In the genomic region with DNA sequence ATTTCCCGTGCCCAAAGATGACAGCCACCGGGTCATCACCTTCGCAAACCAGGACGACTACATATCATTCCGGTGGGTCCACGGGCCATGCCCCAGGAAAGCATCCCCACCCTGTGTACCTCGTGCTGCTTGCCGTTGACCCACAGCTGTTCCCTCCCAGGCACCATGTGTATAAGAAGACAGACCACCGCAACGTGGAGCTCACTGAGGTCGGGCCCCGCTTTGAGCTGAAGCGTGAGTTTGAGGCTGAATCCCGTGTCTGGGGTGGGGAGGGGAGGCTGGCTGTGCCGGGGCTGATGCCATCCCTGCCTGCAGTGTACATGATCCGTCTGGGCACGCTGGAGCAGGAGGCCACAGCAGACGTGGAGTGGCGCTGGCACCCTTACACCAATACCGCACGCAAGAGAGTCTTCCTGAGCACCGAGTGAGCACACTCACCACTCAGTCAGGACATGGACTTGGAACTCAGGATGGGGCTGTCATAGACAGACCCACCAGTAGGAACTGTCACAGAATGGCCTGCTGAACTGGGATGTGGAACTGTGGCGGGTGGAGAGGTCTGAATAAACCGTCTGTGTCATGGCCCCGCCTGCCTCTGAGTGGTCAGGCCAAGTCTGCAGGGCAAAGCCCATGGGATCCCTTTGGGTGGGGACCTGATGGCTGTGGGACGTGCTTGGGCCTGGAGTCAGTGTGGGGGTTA, we compare ENCODE assay signal across 31 cellular contexts. TPM values are rescaled to one million over a fixed set of nuclear protein-coding genes. Genes with fewer than 3 reads are reported as not detected.
DNase-seq lines count a peak whose midpoint lies in the region; ATAC-seq and TF ChIP-seq lines count a peak whose summit lies in the region.
"Had no signal": no experiment of that assay in that cellular context is flagged by ENCODE, and none has a peak within 500 bp of the region (broad histone marks: within the 10 kb centered on the region; RNA-seq: fewer than 3 reads in every experiment).

No MANE protein-coding gene starts in this region.

- H3K4me3 ChIP-seq in CD4-positive, CD25-positive, alpha-beta regulatory T cell (ENCODE audit: low read depth, low read length) = no peak overlapping the region
- H3K4me3 ChIP-seq in esophagus muscularis mucosa = no peak overlapping the region
- H3K4me3 ChIP-seq in tibial nerve = no peak overlapping the region
- H3K4me3 ChIP-seq: cardiac muscle cell, esophagus squamous epithelium, gastrocnemius medialis, GM23338, hepatocyte, testis, uterus had no signal

- CTCF ChIA-PET in activated CD4-positive, alpha-beta T cell treated with anti-CD3 and anti-CD28 coated beads for 36 hours (lab: Charles Lee) = interaction anchor here (0.6 kb wide), 1 partner anchor 27 kb away, joined by 4 read pairs; no protein-coding TSS in a partner anchor
- CTCF ChIA-PET in activated CD4-positive, alpha-beta T cell treated with anti-CD3 and anti-CD28 coated beads, Interleukin-2, amount 10 ng/mL, durations not matched to agents 7 days and 5 days (lab: Charles Lee) = interaction anchor here (2.1 kb wide), 1 partner anchor 23 kb away, joined by 4 read pairs; no protein-coding TSS in a partner anchor

- no peaks in the 10 kb centered on the region for H3K9me3 ChIP-seq in CD4-positive, CD25-positive, alpha-beta regulatory T cell (ENCODE audit: control insufficient read depth in 2 of 2, low read length in 2 of 2)
- H3K9me3 ChIP-seq in esophagus muscularis mucosa (no peaks in the 10 kb centered on the region), tibial nerve (no peaks in the 10 kb centered on the region)
- H3K9me3 ChIP-seq: esophagus squamous epithelium, gastrocnemius medialis, neutrophil, testis, uterus had no signal

- no peaks in the 10 kb centered on the region for H3K9me3 Mint-ChIP-seq in activated CD4-positive, alpha-beta T cell treated with anti-CD3 and anti-CD28 coated beads for 36 hours (ENCODE audit: low read depth)
- no peaks in the 10 kb centered on the region for H3K9me3 Mint-ChIP-seq in activated CD4-positive, alpha-beta T cell treated with anti-CD3 and anti-CD28 coated beads, Interleukin-2, amount 10 ng/mL, durations not matched to agents 7 days and 5 days
- no peaks in the 10 kb centered on the region for H3K9me3 Mint-ChIP-seq in CD4-positive, CD25-positive, alpha-beta regulatory T cell
- H3K9me3 Mint-ChIP-seq in activated T-helper 17 cell treated with anti-CD3 and anti-CD28 coated beads, Interleukin-2, amount 50 U/mL, for 72 hours = no peaks in the 10 kb centered on the region
- no peaks in the 10 kb centered on the region for H3K9me3 Mint-ChIP-seq in CD14-positive monocyte
- H3K9me3 Mint-ChIP-seq: endodermal cell; GM23338; memory B cell; stimulated activated memory B cell treated with anti-CD40 and anti-IgM and Interleukin-4, amounts not matched to agents 10 μg/mL and 1 μg/mL and 100 μg/mL, for 72 hours; T-cell had no signal

- peaks cover 41% of the 10 kb centered on the region for H3K36me3 ChIP-seq in CD4-positive, CD25-positive, alpha-beta regulatory T cell (ENCODE audit: control insufficient read depth, insufficient read depth, low read length)
- peaks cover 33 to 51% (median 45%) of the 10 kb centered on the region in 4 donors for H3K36me3 ChIP-seq in esophagus muscularis mucosa
- H3K36me3 ChIP-seq in tibial nerve = peaks cover 0 to 51% (median 21%) of the 10 kb centered on the region in 3 donors
- H3K36me3 ChIP-seq: uterus had no signal

- H3K27ac Mint-ChIP-seq in activated CD4-positive, alpha-beta T cell treated with anti-CD3 and anti-CD28 coated beads for 36 hours = peak overlapping the region; percentile 19
- no peak overlapping the region for H3K27ac Mint-ChIP-seq in activated CD4-positive, alpha-beta T cell treated with anti-CD3 and anti-CD28 coated beads, Interleukin-2, amount 10 ng/mL, durations not matched to agents 7 days and 5 days
- no peak overlapping the region for H3K27ac Mint-ChIP-seq in CD4-positive, CD25-positive, alpha-beta regulatory T cell
- H3K27ac Mint-ChIP-seq in activated T-helper 17 cell treated with anti-CD3 and anti-CD28 coated beads, Interleukin-2, amount 50 U/mL, for 72 hours = peak overlapping the region; percentile 37
- peak overlapping the region in 2 of 7 donors; percentile 28 to 77 for H3K27ac Mint-ChIP-seq in CD14-positive monocyte
- H3K27ac Mint-ChIP-seq: endodermal cell; GM23338; memory B cell; progenitor cell of endocrine pancreas; stimulated activated memory B cell treated with anti-CD40 and anti-IgM and Interleukin-4, amounts not matched to agents 10 μg/mL and 1 μg/mL and 100 μg/mL, for 72 hours; T-cell had no signal

- TF ChIP-seq POLR2A in esophagus muscularis mucosa (IDR thresholded peaks at IDR 0.05; ENCODE audit: low read depth) (no peak), tibial nerve (IDR thresholded peaks at IDR 0.05) (no peak)

- TF ChIP-seq CTCF in esophagus muscularis mucosa (IDR thresholded peaks at IDR 0.05) = no peak
- TF ChIP-seq CTCF in CD14-positive monocyte (IDR thresholded peaks at IDR 0.05) = no peak
- TF ChIP-seq CTCF in tibial nerve (IDR thresholded peaks at IDR 0.05) = no peak

- H3K27me3 Mint-ChIP-seq in activated CD4-positive, alpha-beta T cell treated with anti-CD3 and anti-CD28 coated beads for 36 hours = no peaks in the 10 kb centered on the region
- no peaks in the 10 kb centered on the region for H3K27me3 Mint-ChIP-seq in activated CD4-positive, alpha-beta T cell treated with anti-CD3 and anti-CD28 coated beads, Interleukin-2, amount 10 ng/mL, durations not matched to agents 7 days and 5 days
- no peaks in the 10 kb centered on the region for H3K27me3 Mint-ChIP-seq in CD4-positive, CD25-positive, alpha-beta regulatory T cell
- H3K27me3 Mint-ChIP-seq in activated T-helper 17 cell treated with anti-CD3 and anti-CD28 coated beads, Interleukin-2, amount 50 U/mL, for 72 hours = no peaks in the 10 kb centered on the region
- peaks cover 0 to 4% (median 3%) of the 10 kb centered on the region in 3 donors for H3K27me3 Mint-ChIP-seq in CD14-positive monocyte (ENCODE audit: low read depth in 3 of 3)
- H3K27me3 Mint-ChIP-seq: memory B cell; progenitor cell of endocrine pancreas; stimulated activated memory B cell treated with anti-CD40 and anti-IgM and Interleukin-4, amounts not matched to agents 10 μg/mL and 1 μg/mL and 100 μg/mL, for 72 hours; T-cell had no signal

- TF ChIP-seq EP300 in esophagus muscularis mucosa (IDR thresholded peaks at IDR 0.05) = no peak
- no peak for TF ChIP-seq EP300 in tibial nerve (IDR thresholded peaks at IDR 0.05)

- peaks cover 15% of the 10 kb centered on the region for H3K4me1 ChIP-seq in CD4-positive, CD25-positive, alpha-beta regulatory T cell (ENCODE audit: control insufficient read depth, insufficient read depth, low read length, poor library complexity, severe bottlenecking)
- peaks cover 16 to 22% (median 20%) of the 10 kb centered on the region in 4 donors for H3K4me1 ChIP-seq in esophagus muscularis mucosa
- H3K4me1 ChIP-seq in tibial nerve = peaks cover 0 to 20% (median 14%) of the 10 kb centered on the region in 4 donors

- H3K27me3 ChIP-seq in CD4-positive, CD25-positive, alpha-beta regulatory T cell (ENCODE audit: control insufficient read depth, insufficient read depth, low read length) = no peaks in the 10 kb centered on the region
- H3K27me3 ChIP-seq in esophagus muscularis mucosa (no peaks in the 10 kb centered on the region), tibial nerve (no peaks in the 10 kb centered on the region)
- H3K27me3 ChIP-seq: cardiac muscle cell, esophagus squamous epithelium, gastrocnemius medialis, hepatocyte, neutrophil, testis, uterus had no signal

- no peak for ATAC-seq in activated CD4-positive, alpha-beta T cell treated with anti-CD3 and anti-CD28 coated beads for 36 hours
- ATAC-seq in CD4-positive, CD25-positive, alpha-beta regulatory T cell (ENCODE audit: low read depth in 2 of 2) = no peak
- no peak for ATAC-seq in activated T-helper 17 cell treated with anti-CD3 and anti-CD28 coated beads, Interleukin-2, amount 50 U/mL, for 72 hours (replicated peaks)
- ATAC-seq: gastrocnemius medialis; GM23338; left colon; sciatic nerve; stimulated activated memory B cell treated with anti-CD40 and anti-IgM and Interleukin-4, amounts not matched to agents 10 μg/mL and 1 μg/mL and 100 μg/mL, for 72 hours; T-cell had no signal

- peaks cover 33% of the 10 kb centered on the region for H3K4me1 Mint-ChIP-seq in activated CD4-positive, alpha-beta T cell treated with anti-CD3 and anti-CD28 coated beads for 36 hours
- peaks cover 25% of the 10 kb centered on the region for H3K4me1 Mint-ChIP-seq in activated CD4-positive, alpha-beta T cell treated with anti-CD3 and anti-CD28 coated beads, Interleukin-2, amount 10 ng/mL, durations not matched to agents 7 days and 5 days
- peaks cover 2 to 38% (median 13%) of the 10 kb centered on the region in 4 donors for H3K4me1 Mint-ChIP-seq in CD4-positive, CD25-positive, alpha-beta regulatory T cell
- H3K4me1 Mint-ChIP-seq in activated T-helper 17 cell treated with anti-CD3 and anti-CD28 coated beads, Interleukin-2, amount 50 U/mL, for 72 hours = peaks cover 16% of the 10 kb centered on the region
- peaks cover 17% of the 10 kb centered on the region for H3K4me1 Mint-ChIP-seq in CD14-positive monocyte

- no peak overlapping the region for H3K27ac ChIP-seq in CD4-positive, CD25-positive, alpha-beta regulatory T cell (ENCODE audit: insufficient read depth, low read length, poor library complexity, severe bottlenecking)
- H3K27ac ChIP-seq in esophagus muscularis mucosa (replicated peaks in 1 of 4) = no peak overlapping the region
- no peak overlapping the region for H3K27ac ChIP-seq in tibial nerve
- H3K27ac ChIP-seq: cardiac muscle cell, esophagus squamous epithelium, gastrocnemius medialis, hepatocyte, neutrophil, testis, uterus had no signal

- POLR2A ChIA-PET in activated CD4-positive, alpha-beta T cell treated with anti-CD3 and anti-CD28 coated beads for 36 hours (lab: Charles Lee) = interaction anchor here (0.6 kb wide), 1 partner anchor 759 kb away, joined by 3 read pairs; no protein-coding TSS in a partner anchor
- POLR2A ChIA-PET in activated CD4-positive, alpha-beta T cell treated with anti-CD3 and anti-CD28 coated beads, Interleukin-2, amount 10 ng/mL, durations not matched to agents 7 days and 5 days (lab: Charles Lee) = no interaction called here

- peaks cover 65% of the 10 kb centered on the region for H3K36me3 Mint-ChIP-seq in activated CD4-positive, alpha-beta T cell treated with anti-CD3 and anti-CD28 coated beads for 36 hours (ENCODE audit: low read depth)
- peaks cover 43% of the 10 kb centered on the region for H3K36me3 Mint-ChIP-seq in activated CD4-positive, alpha-beta T cell treated with anti-CD3 and anti-CD28 coated beads, Interleukin-2, amount 10 ng/mL, durations not matched to agents 7 days and 5 days (ENCODE audit: low read depth)
- peaks cover 33% of the 10 kb centered on the region for H3K36me3 Mint-ChIP-seq in CD4-positive, CD25-positive, alpha-beta regulatory T cell
- H3K36me3 Mint-ChIP-seq in activated T-helper 17 cell treated with anti-CD3 and anti-CD28 coated beads, Interleukin-2, amount 50 U/mL, for 72 hours (ENCODE audit: low read depth) = peaks cover 83% of the 10 kb centered on the region
- H3K36me3 Mint-ChIP-seq in CD14-positive monocyte = peaks cover 48 to 50% of the 10 kb centered on the region in 2 donors

- no peak overlapping the region for H3K4me3 Mint-ChIP-seq in activated CD4-positive, alpha-beta T cell treated with anti-CD3 and anti-CD28 coated beads for 36 hours
- H3K4me3 Mint-ChIP-seq in activated CD4-positive, alpha-beta T cell treated with anti-CD3 and anti-CD28 coated beads, Interleukin-2, amount 10 ng/mL, durations not matched to agents 7 days and 5 days = no peak overlapping the region
- H3K4me3 Mint-ChIP-seq in CD4-positive, CD25-positive, alpha-beta regulatory T cell = peak overlapping the region in 3 of 4 donors; percentile 30 to 72 (median 44)
- H3K4me3 Mint-ChIP-seq in activated T-helper 17 cell treated with anti-CD3 and anti-CD28 coated beads, Interleukin-2, amount 50 U/mL, for 72 hours = no peak overlapping the region
- H3K4me3 Mint-ChIP-seq in CD14-positive monocyte = no peak overlapping the region
- H3K4me3 Mint-ChIP-seq: endodermal cell; GM23338; memory B cell; stimulated activated memory B cell treated with anti-CD40 and anti-IgM and Interleukin-4, amounts not matched to agents 10 μg/mL and 1 μg/mL and 100 μg/mL, for 72 hours had no signal

- intact Hi-C loops in activated CD4-positive, alpha-beta T cell treated with anti-CD3 and anti-CD28 coated beads for 36 hours (cut with DNase I, micrococcal nuclease) = loop anchor here in 1 of 2 experiments (10.0 kb wide), 1 partner anchor 479 kb away; no protein-coding TSS in a partner anchor
- intact Hi-C loops in esophagus muscularis mucosa (cut with DNase I) = no loop called here
- intact Hi-C loops in CD14-positive monocyte (cut with micrococcal nuclease) = no loop called here

- DNase-seq in activated CD4-positive, alpha-beta T cell treated with anti-CD3 and anti-CD28 coated beads for 36 hours = no peak
- no peak for DNase-seq in activated CD4-positive, alpha-beta T cell treated with anti-CD3 and anti-CD28 coated beads, Interleukin-2, amount 10 ng/mL, durations not matched to agents 7 days and 5 days
- no peak for DNase-seq in CD4-positive, CD25-positive, alpha-beta regulatory T cell
- DNase-seq in esophagus muscularis mucosa (ENCODE audit: extremely low spot score) (peak; percentile 39), CD14-positive monocyte (ENCODE audit: low spot score) (no peak), NCI-H1417 treated with DMSO at 0.1 percent for 48 hours (lab: John Stamatoyannopoulos, UW) (no peak), tibial nerve (ENCODE audit: low spot score in 2 of 2) (no peak)
- DNase-seq: 8988T; activated naive CD4-positive, alpha-beta T cell treated with anti-CD3 and anti-CD28 coated beads, Interleukin-2, amount 50 U/mL, for 16 hours; activated T-cell treated with anti-CD3 and anti-CD28 coated beads, Interleukin-2, amount 50 U/mL, for 48 hours; cortex of kidney; endodermal cell; esophagus squamous epithelium; gastrocnemius medialis; left colon; NCI-H1092 treated with DMSO at 0.1 percent for 48 hours; NCI-H1930; NCI-H524 treated with DMSO at 0.1 percent for 48 hours; stimulated activated CD4-positive, alpha-beta T cell treated with anti-CD3 and anti-CD28 coated beads, Interleukin-4, amount 100 ng/mL, for 4 hours; T-cell; testis; uterus had no signal

- WGBS in esophagus muscularis mucosa = 93% methylated on average over 20 of the region's 26 CpGs
- 90 to 91% methylated on average over 18 to 26 of the region's 26 CpGs for WGBS in tibial nerve, 2 donors

RNA-seq across cellular contexts. Expression of gene IMP4, which starts 3.5 kb away (rescaled TPM):
- 100 to 1,000 TPM; 148 to 169 TPM for total RNA-seq in activated CD4-positive, alpha-beta T cell treated with anti-CD3 and anti-CD28 coated beads for 36 hours
- 10 to 100 TPM; 71.1 to 75.2 TPM for total RNA-seq in activated CD4-positive, alpha-beta T cell treated with anti-CD3 and anti-CD28 coated beads, Interleukin-2, amount 10 ng/mL, durations not matched to agents 7 days and 5 days
- total RNA-seq in CD4-positive, CD25-positive, alpha-beta regulatory T cell = 72.4 TPM
- 100 to 1,000 TPM in 1 of 4 donors, 10 to 100 TPM in 3; 72.9 to 111 (median 77.8) TPM for polyA plus RNA-seq in CD4-positive, CD25-positive, alpha-beta regulatory T cell
- total RNA-seq in activated T-helper 17 cell treated with anti-CD3 and anti-CD28 coated beads, Interleukin-2, amount 50 U/mL, for 72 hours = 100 to 1,000 TPM in 1 of 2 donors, 10 to 100 TPM in 1; 79.8 to 134 TPM
- total RNA-seq in esophagus muscularis mucosa (100 to 1,000 TPM in 3 of 4 donors, 10 to 100 TPM in 1; 94.7 to 139 (median 114) TPM), tibial nerve (100 to 1,000 TPM in 1 of 4 donors, 10 to 100 TPM in 3; 72.6 to 207 (median 93.3) TPM)
- 10 to 100 TPM; 57.6 to 58.5 TPM for polyA plus RNA-seq in CD14-positive monocyte

RNA-seq across cellular contexts. Expression of gene PTPN18, which starts 9.7 kb away (rescaled TPM):
- 10 to 100 TPM; 41.6 to 49.3 TPM for total RNA-seq in activated CD4-positive, alpha-beta T cell treated with anti-CD3 and anti-CD28 coated beads for 36 hours
- 10 to 100 TPM; 88.2 to 89.2 TPM for total RNA-seq in activated CD4-positive, alpha-beta T cell treated with anti-CD3 and anti-CD28 coated beads, Interleukin-2, amount 10 ng/mL, durations not matched to agents 7 days and 5 days
- 61.3 TPM for total RNA-seq in CD4-positive, CD25-positive, alpha-beta regulatory T cell
- polyA plus RNA-seq in CD4-positive, CD25-positive, alpha-beta regulatory T cell = 10 to 100 TPM; 42.2 to 58.3 (median 49.1) TPM
- total RNA-seq in activated T-helper 17 cell treated with anti-CD3 and anti-CD28 coated beads, Interleukin-2, amount 50 U/mL, for 72 hours = 10 to 100 TPM; 60.5 to 69.7 TPM
- 10 to 100 TPM; 36.6 to 60.2 (median 50.3) TPM for total RNA-seq in esophagus muscularis mucosa
- polyA plus RNA-seq in CD14-positive monocyte = 100 to 1,000 TPM in 1 of 2 donors, 10 to 100 TPM in 1; 72.2 to 102 TPM
- 10 to 100 TPM; 39.8 to 72.6 (median 54.8) TPM for total RNA-seq in tibial nerve

Comparison
In these comparisons a context has a peak if more than half of its experiments do, and no peak if none do; other contexts are left out.
1. H3K27ac Mint-ChIP-seq: peak in activated CD4-positive, alpha-beta T cell treated with anti-CD3 and anti-CD28 coated beads for 36 hours (single experiment) and activated T-helper 17 cell treated with anti-CD3 and anti-CD28 coated beads, Interleukin-2, amount 50 U/mL, for 72 hours (single experiment); none in activated CD4-positive, alpha-beta T cell treated with anti-CD3 and anti-CD28 coated beads, Interleukin-2, amount 10 ng/mL, durations not matched to agents 7 days and 5 days (single experiment) and CD4-positive, CD25-positive, alpha-beta regulatory T cell (0 of 3).
2. H3K4me3 Mint-ChIP-seq: peak in CD4-positive, CD25-positive, alpha-beta regulatory T cell (3 of 4); none in activated CD4-positive, alpha-beta T cell treated with anti-CD3 and anti-CD28 coated beads for 36 hours (single experiment), activated CD4-positive, alpha-beta T cell treated with anti-CD3 and anti-CD28 coated beads, Interleukin-2, amount 10 ng/mL, durations not matched to agents 7 days and 5 days (single experiment), activated T-helper 17 cell treated with anti-CD3 and anti-CD28 coated beads, Interleukin-2, amount 50 U/mL, for 72 hours (single experiment) and CD14-positive monocyte (0 of 2).